Comparison of ENCODE assay signal across 1 cellular context in the genomic region with DNA sequence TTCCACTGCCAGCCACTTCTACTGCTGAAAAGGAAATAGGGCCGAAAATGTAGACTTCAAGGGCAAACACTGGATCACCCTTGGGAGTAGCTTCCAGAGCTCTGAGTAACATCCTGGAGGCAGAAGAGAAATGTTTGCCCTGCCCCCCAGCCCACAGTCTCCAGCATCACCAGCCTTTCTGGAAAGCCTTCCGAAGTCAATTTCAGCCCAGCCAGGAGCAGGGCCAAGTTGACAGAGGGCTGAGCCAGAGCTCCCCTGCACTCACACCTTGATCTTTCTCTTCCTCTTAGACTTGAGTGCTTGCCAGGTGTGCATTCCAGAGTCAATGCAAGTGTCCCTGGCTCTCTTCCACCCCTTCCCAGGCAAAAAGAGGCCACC.
TF ChIP-seq lines count a peak whose summit lies in the region.

No MANE protein-coding gene starts in this region.

TF ChIP-seq in SK-N-SH treated with all-trans-retinoic acid at 6 μM for 48 hours, 23 proteins besides CTCF, POLR2A, EP300 and RAD21 (continued from another document):
- TF ChIP-seq PATZ1 (CRISPR knock-in tag; IDR thresholded peaks at IDR 0.05; ENCODE audit: borderline replicate concordance) (no peak), TOX (CRISPR knock-in tag; IDR thresholded peaks at IDR 0.05; ENCODE audit: borderline replicate concordance) (no peak), CSDC2 (CRISPR knock-in tag; IDR thresholded peaks at IDR 0.05) (no peak)
